ENCODE assay signal across 27 cellular contexts in genomic region chr21:34174470-34174869, GRCh38.
"Had no signal": no experiment of that assay in that cellular context is flagged by ENCODE, and none has a peak within 500 bp of the region (broad histone marks: within the 10 kb centered on the region; RNA-seq: fewer than 3 reads in every experiment).

No MANE protein-coding gene starts in this region.

- H3K27ac ChIP-seq: brain microvascular endothelial cell, SJSA1, VCaP had no signal

- H3K36me3 ChIP-seq: brain microvascular endothelial cell, SJSA1 had no signal

- H3K9me2 ChIP-seq: SK-N-SH had no signal

- H3K4me2 ChIP-seq: SK-N-SH had no signal

- H3K27me3 ChIP-seq: brain microvascular endothelial cell, SJSA1 had no signal

- DNase-seq: activated B cell treated with CpG ODN at 0.5 μM for 24 hours; activated CD4-positive, alpha-beta memory T cell treated with anti-CD3 and anti-CD28 coated beads for 36 hours; activated CD4-positive, alpha-beta T cell treated with anti-CD3 and anti-CD28 coated beads for 4 hours; activated CD4-positive, alpha-beta T cell treated with anti-CD3 and anti-CD28 coated beads, Interleukin-2, amount 50 U/mL, for 1 hour; activated CD4-positive, CD25-positive, alpha-beta regulatory T cell treated with anti-CD3 and anti-CD28 coated beads, Interleukin-2, amount 50 U/mL, for 72 hours; activated CD8-positive, alpha-beta memory T cell treated with anti-CD3 and anti-CD28 coated beads, Interleukin-2, amount 50 U/mL, for 4 hours; activated gamma-delta T cell treated with Interleukin-2 at 50 U/mL for 16 hours; activated naive CD4-positive, alpha-beta T cell treated with anti-CD3 and anti-CD28 coated beads for 36 hours; activated naive CD8-positive, alpha-beta T cell treated with anti-CD3 and anti-CD28 coated beads, Interleukin-2, amount 50 U/mL, for 24 hours; activated T-cell treated with anti-CD3 and anti-CD28 coated beads for 4 hours; activated T-cell treated with anti-CD3 and anti-CD28 coated beads, Interleukin-2, amount 50 U/mL, for 4 hours; aorta; brain microvascular endothelial cell; central memory CD4-positive, alpha-beta T cell; Karpas-422; MV-4-11; NCI-H1092; NCI-H1436 treated with DMSO at 0.1 percent for 48 hours; NCI-H1694 treated with DMSO at 0.1 percent for 48 hours; NCI-H2029; NCI-H345; NCI-H524 treated with DMSO at 0.1 percent for 48 hours; RPMI8226; SHP77 treated with DMSO at 0.1 percent for 48 hours; SK-N-SH had no signal

- H3K9ac ChIP-seq: SK-N-SH had no signal

- H3K4me3 ChIP-seq: SJSA1 had no signal
